Comparison of ENCODE assay signal across 1 cellular context in the genomic region with DNA sequence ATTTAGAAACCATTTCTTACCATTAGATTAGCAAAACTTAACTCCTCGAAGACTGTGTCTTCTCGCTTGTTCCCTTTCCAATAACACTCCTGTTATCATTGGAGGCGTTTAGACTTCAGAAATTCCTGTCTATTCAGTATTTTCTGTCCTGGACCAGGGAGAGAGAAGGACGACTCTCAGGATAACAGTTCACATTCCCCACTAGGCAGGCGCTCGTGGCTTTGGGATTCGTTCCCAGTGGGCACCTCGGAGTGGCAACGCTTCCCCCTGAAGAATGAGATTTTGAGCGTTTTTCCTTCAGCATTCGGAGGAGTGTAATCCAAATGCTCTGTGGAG.
TF ChIP-seq lines count a peak whose summit lies in the region.

No MANE protein-coding gene starts in this region.

TF ChIP-seq in K562, 482 proteins besides CTCF, POLR2A, EP300 and RAD21:
- TF ChIP-seq KLF1 (tag; IDR thresholded peaks at IDR 0.05): no peak
- TF ChIP-seq ZNF263 (CRISPR knock-in tag; IDR thresholded peaks at IDR 0.05; ENCODE audit: borderline replicate concordance): no peak
- TF ChIP-seq, protein P1, sequence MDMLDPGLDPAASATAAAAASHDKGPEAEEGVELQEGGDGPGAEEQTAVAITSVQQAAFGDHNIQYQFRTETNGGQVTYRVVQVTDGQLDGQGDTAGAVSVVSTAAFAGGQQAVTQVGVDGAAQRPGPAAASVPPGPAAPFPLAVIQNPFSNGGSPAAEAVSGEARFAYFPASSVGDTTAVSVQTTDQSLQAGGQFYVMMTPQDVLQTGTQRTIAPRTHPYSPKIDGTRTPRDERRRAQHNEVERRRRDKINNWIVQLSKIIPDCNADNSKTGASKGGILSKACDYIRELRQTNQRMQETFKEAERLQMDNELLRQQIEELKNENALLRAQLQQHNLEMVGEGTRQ (CRISPR knock-in tag; IDR thresholded peaks at IDR 0.05): no peak
- TF ChIP-seq, protein P2, sequence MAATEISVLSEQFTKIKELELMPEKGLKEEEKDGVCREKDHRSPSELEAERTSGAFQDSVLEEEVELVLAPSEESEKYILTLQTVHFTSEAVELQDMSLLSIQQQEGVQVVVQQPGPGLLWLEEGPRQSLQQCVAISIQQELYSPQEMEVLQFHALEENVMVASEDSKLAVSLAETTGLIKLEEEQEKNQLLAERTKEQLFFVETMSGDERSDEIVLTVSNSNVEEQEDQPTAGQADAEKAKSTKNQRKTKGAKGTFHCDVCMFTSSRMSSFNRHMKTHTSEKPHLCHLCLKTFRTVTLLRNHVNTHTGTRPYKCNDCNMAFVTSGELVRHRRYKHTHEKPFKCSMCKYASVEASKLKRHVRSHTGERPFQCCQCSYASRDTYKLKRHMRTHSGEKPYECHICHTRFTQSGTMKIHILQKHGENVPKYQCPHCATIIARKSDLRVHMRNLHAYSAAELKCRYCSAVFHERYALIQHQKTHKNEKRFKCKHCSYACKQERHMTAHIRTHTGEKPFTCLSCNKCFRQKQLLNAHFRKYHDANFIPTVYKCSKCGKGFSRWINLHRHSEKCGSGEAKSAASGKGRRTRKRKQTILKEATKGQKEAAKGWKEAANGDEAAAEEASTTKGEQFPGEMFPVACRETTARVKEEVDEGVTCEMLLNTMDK (IDR thresholded peaks at IDR 0.05; ENCODE audit: borderline replicate concordance, insufficient read depth, low read depth, low read length, poor library complexity, severe bottlenecking): no peak
- TF ChIP-seq, protein P3, sequence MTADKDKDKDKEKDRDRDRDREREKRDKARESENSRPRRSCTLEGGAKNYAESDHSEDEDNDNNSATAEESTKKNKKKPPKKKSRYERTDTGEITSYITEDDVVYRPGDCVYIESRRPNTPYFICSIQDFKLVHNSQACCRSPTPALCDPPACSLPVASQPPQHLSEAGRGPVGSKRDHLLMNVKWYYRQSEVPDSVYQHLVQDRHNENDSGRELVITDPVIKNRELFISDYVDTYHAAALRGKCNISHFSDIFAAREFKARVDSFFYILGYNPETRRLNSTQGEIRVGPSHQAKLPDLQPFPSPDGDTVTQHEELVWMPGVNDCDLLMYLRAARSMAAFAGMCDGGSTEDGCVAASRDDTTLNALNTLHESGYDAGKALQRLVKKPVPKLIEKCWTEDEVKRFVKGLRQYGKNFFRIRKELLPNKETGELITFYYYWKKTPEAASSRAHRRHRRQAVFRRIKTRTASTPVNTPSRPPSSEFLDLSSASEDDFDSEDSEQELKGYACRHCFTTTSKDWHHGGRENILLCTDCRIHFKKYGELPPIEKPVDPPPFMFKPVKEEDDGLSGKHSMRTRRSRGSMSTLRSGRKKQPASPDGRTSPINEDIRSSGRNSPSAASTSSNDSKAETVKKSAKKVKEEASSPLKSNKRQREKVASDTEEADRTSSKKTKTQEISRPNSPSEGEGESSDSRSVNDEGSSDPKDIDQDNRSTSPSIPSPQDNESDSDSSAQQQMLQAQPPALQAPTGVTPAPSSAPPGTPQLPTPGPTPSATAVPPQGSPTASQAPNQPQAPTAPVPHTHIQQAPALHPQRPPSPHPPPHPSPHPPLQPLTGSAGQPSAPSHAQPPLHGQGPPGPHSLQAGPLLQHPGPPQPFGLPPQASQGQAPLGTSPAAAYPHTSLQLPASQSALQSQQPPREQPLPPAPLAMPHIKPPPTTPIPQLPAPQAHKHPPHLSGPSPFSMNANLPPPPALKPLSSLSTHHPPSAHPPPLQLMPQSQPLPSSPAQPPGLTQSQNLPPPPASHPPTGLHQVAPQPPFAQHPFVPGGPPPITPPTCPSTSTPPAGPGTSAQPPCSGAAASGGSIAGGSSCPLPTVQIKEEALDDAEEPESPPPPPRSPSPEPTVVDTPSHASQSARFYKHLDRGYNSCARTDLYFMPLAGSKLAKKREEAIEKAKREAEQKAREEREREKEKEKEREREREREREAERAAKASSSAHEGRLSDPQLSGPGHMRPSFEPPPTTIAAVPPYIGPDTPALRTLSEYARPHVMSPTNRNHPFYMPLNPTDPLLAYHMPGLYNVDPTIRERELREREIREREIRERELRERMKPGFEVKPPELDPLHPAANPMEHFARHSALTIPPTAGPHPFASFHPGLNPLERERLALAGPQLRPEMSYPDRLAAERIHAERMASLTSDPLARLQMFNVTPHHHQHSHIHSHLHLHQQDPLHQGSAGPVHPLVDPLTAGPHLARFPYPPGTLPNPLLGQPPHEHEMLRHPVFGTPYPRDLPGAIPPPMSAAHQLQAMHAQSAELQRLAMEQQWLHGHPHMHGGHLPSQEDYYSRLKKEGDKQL (CRISPR knock-in tag; IDR thresholded peaks at IDR 0.05; ENCODE audit: borderline replicate concordance): no peak
- no peak for TF ChIP-seq CHCHD3 (CRISPR knock-in tag; IDR thresholded peaks at IDR 0.05)
